Comparison of ENCODE assay signal across 1 cellular context in the genomic region with DNA sequence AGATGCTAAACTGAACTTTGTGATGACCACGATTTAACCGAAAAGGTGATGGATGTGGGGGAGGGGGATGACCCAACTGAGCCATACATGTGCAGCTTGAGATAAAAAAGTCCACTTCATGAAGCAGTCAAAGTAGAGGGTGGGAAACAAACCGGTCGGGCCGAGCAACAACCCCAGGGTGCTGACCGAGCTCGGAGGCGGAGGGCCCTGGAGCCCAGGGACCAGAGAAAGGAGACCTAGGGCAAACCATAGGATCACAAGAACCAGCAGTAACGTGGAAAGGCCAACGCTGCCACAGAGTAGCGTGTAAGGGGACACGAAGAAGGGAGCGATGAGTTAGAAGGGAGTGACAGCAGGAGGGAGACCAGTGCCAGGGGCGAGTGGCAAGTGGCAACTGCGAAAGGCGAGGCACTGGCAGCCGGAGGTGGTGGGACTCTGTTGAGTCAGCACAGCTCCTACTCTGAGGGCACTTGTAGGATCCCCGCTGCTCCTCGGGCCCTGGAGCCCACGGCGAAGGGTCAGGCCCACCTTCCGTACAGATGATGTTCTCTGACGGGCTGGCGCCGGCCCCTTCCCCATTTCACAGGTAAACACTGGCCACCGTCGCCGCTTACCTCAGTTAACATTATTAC.
TF ChIP-seq lines count a peak whose summit lies in the region.

No MANE protein-coding gene starts in this region.

TF ChIP-seq in IMR-90, 13 proteins besides CTCF, POLR2A, EP300 and RAD21 (continued from another document):
- no peak for TF ChIP-seq RFX5 (IDR thresholded peaks at IDR 0.05; ENCODE audit: low read depth, low read length)
- TF ChIP-seq MAFK (IDR thresholded peaks at IDR 0.05; ENCODE audit: low read depth, low read length): peak; percentile 31; the same call in 1 of the 2 replicates
- no peak for TF ChIP-seq CEBPB (IDR thresholded peaks at IDR 0.05; ENCODE audit: low read depth, low read length)
- no peak for TF ChIP-seq MAZ (IDR thresholded peaks at IDR 0.05; ENCODE audit: borderline replicate concordance, low read depth, low read length)
- 0 out of 2 replicates have a peak, but pooled peaks have one; percentile 14 for TF ChIP-seq MXI1 (IDR thresholded peaks at IDR 0.05; ENCODE audit: borderline replicate concordance, low read depth, low read length)
- TF ChIP-seq ELK1 (IDR thresholded peaks at IDR 0.05; ENCODE audit: borderline replicate concordance, low read depth, low read length): no peak
- no peak for TF ChIP-seq CHD1 (IDR thresholded peaks at IDR 0.05; ENCODE audit: low read depth, low read length)
